ENCODE assay signal across 2 cellular contexts in the genomic region with DNA sequence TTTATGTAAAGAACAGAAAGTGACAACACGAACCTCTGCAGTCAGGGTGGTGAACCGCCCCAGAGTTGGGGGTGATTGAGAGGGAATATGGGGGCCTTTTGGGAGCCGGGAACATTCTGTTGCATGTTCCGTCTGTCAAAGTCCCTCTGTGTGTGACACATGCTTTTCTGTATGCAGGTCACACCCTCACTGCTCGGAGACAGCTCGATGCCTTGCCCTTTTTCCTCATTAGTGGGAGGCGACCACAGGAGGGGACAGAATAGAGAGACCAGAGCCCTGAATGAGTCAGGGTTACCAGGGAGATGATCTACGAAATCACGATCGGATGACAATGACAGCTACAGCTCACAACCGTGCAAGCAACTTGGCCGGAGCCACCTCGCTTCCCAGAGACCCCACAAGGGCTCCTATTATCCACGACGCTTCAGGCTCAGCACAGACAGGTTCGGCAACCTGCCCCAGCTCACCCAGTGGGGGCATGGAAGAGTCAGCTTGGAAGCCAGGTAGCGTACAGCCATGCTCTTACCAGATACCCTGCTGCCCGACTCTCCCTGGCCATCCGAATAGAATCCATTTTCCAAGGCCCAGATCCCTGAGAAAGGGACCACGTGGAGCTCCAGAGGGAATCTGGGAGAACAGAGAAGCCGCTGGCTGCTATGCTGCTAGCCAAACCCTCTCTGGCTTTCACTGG.
TF ChIP-seq lines count a peak whose summit lies in the region.

No MANE protein-coding gene starts in this region.

TF ChIP-seq in GM23338, 12 proteins besides CTCF, POLR2A, EP300 and RAD21 (continued from another document):
- TF ChIP-seq, protein P1, sequence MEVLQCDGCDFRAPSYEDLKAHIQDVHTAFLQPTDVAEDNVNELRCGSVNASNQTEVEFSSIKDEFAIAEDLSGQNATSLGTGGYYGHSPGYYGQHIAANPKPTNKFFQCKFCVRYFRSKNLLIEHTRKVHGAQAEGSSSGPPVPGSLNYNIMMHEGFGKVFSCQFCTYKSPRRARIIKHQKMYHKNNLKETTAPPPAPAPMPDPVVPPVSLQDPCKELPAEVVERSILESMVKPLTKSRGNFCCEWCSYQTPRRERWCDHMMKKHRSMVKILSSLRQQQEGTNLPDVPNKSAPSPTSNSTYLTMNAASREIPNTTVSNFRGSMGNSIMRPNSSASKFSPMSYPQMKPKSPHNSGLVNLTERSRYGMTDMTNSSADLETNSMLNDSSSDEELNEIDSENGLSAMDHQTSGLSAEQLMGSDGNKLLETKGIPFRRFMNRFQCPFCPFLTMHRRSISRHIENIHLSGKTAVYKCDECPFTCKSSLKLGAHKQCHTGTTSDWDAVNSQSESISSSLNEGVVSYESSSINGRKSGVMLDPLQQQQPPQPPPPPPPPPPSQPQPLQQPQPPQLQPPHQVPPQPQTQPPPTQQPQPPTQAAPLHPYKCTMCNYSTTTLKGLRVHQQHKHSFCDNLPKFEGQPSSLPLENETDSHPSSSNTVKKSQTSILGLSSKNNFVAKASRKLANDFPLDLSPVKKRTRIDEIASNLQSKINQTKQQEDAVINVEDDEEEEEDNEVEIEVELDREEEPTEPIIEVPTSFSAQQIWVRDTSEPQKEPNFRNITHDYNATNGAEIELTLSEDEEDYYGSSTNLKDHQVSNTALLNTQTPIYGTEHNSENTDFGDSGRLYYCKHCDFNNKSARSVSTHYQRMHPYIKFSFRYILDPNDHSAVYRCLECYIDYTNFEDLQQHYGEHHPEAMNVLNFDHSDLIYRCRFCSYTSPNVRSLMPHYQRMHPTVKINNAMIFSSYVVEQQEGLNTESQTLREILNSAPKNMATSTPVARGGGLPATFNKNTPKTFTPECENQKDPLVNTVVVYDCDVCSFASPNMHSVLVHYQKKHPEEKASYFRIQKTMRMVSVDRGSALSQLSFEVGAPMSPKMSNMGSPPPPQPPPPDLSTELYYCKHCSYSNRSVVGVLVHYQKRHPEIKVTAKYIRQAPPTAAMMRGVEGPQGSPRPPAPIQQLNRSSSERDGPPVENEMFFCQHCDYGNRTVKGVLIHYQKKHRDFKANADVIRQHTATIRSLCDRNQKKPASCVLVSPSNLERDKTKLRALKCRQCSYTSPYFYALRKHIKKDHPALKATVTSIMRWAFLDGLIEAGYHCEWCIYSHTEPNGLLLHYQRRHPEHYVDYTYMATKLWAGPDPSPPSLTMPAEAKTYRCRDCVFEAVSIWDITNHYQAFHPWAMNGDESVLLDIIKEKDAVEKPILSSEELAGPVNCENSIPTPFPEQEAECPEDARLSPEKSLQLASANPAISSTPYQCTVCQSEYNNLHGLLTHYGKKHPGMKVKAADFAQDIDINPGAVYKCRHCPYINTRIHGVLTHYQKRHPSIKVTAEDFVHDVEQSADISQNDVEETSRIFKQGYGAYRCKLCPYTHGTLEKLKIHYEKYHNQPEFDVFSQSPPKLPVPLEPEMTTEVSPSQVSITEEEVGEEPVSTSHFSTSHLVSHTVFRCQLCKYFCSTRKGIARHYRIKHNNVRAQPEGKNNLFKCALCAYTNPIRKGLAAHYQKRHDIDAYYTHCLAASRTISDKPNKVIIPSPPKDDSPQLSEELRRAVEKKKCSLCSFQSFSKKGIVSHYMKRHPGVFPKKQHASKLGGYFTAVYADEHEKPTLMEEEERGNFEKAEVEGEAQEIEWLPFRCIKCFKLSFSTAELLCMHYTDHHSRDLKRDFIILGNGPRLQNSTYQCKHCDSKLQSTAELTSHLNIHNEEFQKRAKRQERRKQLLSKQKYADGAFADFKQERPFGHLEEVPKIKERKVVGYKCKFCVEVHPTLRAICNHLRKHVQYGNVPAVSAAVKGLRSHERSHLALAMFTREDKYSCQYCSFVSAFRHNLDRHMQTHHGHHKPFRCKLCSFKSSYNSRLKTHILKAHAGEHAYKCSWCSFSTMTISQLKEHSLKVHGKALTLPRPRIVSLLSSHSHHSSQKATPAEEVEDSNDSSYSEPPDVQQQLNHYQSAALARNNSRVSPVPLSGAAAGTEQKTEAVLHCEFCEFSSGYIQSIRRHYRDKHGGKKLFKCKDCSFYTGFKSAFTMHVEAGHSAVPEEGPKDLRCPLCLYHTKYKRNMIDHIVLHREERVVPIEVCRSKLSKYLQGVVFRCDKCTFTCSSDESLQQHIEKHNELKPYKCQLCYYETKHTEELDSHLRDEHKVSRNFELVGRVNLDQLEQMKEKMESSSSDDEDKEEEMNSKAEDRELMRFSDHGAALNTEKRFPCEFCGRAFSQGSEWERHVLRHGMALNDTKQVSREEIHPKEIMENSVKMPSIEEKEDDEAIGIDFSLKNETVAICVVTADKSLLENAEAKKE (CRISPR knock-in tag; IDR thresholded peaks at IDR 0.05) = no peak
- TF ChIP-seq, protein P2, sequence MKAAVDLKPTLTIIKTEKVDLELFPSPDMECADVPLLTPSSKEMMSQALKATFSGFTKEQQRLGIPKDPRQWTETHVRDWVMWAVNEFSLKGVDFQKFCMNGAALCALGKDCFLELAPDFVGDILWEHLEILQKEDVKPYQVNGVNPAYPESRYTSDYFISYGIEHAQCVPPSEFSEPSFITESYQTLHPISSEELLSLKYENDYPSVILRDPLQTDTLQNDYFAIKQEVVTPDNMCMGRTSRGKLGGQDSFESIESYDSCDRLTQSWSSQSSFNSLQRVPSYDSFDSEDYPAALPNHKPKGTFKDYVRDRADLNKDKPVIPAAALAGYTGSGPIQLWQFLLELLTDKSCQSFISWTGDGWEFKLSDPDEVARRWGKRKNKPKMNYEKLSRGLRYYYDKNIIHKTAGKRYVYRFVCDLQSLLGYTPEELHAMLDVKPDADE (IDR thresholded peaks at IDR 0.05) = no peak
- no peak for TF ChIP-seq STAT1 (IDR thresholded peaks at IDR 0.05; ENCODE audit: unreplicated experiment)
- TF ChIP-seq, protein P3, sequence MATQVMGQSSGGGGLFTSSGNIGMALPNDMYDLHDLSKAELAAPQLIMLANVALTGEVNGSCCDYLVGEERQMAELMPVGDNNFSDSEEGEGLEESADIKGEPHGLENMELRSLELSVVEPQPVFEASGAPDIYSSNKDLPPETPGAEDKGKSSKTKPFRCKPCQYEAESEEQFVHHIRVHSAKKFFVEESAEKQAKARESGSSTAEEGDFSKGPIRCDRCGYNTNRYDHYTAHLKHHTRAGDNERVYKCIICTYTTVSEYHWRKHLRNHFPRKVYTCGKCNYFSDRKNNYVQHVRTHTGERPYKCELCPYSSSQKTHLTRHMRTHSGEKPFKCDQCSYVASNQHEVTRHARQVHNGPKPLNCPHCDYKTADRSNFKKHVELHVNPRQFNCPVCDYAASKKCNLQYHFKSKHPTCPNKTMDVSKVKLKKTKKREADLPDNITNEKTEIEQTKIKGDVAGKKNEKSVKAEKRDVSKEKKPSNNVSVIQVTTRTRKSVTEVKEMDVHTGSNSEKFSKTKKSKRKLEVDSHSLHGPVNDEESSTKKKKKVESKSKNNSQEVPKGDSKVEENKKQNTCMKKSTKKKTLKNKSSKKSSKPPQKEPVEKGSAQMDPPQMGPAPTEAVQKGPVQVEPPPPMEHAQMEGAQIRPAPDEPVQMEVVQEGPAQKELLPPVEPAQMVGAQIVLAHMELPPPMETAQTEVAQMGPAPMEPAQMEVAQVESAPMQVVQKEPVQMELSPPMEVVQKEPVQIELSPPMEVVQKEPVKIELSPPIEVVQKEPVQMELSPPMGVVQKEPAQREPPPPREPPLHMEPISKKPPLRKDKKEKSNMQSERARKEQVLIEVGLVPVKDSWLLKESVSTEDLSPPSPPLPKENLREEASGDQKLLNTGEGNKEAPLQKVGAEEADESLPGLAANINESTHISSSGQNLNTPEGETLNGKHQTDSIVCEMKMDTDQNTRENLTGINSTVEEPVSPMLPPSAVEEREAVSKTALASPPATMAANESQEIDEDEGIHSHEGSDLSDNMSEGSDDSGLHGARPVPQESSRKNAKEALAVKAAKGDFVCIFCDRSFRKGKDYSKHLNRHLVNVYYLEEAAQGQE (IDR thresholded peaks at IDR 0.05; ENCODE audit: unreplicated experiment) = no peak

TF ChIP-seq in SK-N-SH treated with all-trans-retinoic acid at 6 μM for 48 hours, 23 proteins besides CTCF, POLR2A, EP300 and RAD21 (continued from another document):
- TF ChIP-seq, protein P4, sequence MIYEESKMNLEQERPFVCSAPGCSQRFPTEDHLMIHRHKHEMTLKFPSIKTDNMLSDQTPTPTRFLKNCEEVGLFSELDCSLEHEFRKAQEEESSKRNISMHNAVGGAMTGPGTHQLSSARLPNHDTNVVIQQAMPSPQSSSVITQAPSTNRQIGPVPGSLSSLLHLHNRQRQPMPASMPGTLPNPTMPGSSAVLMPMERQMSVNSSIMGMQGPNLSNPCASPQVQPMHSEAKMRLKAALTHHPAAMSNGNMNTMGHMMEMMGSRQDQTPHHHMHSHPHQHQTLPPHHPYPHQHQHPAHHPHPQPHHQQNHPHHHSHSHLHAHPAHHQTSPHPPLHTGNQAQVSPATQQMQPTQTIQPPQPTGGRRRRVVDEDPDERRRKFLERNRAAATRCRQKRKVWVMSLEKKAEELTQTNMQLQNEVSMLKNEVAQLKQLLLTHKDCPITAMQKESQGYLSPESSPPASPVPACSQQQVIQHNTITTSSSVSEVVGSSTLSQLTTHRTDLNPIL (CRISPR knock-in tag; IDR thresholded peaks at IDR 0.05; ENCODE audit: low read depth) = no peak
- TF ChIP-seq CSDC2 (CRISPR knock-in tag; IDR thresholded peaks at IDR 0.05) (no peak), ZFP3 (CRISPR knock-in tag; IDR thresholded peaks at IDR 0.05) (no peak), TOX (CRISPR knock-in tag; IDR thresholded peaks at IDR 0.05; ENCODE audit: borderline replicate concordance) (no peak), ZFP30 (CRISPR knock-in tag; IDR thresholded peaks at IDR 0.05) (no peak), ZNF70 (CRISPR knock-in tag; IDR thresholded peaks at IDR 0.05) (no peak), ARNTL (CRISPR knock-in tag; IDR thresholded peaks at IDR 0.05; ENCODE audit: borderline replicate concordance, low read depth) (no peak)
- TF ChIP-seq, protein P5, sequence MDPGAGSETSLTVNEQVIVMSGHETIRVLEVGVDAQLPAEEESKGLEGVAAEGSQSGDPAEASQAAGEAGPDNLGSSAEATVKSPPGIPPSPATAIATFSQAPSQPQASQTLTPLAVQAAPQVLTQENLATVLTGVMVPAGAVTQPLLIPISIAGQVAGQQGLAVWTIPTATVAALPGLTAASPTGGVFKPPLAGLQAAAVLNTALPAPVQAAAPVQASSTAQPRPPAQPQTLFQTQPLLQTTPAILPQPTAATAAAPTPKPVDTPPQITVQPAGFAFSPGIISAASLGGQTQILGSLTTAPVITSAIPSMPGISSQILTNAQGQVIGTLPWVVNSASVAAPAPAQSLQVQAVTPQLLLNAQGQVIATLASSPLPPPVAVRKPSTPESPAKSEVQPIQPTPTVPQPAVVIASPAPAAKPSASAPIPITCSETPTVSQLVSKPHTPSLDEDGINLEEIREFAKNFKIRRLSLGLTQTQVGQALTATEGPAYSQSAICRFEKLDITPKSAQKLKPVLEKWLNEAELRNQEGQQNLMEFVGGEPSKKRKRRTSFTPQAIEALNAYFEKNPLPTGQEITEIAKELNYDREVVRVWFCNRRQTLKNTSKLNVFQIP (CRISPR knock-in tag; IDR thresholded peaks at IDR 0.05; ENCODE audit: borderline replicate concordance, low read depth) = no peak
